Comparison of ENCODE assay signal across 11 cellular contexts in the genomic region with DNA sequence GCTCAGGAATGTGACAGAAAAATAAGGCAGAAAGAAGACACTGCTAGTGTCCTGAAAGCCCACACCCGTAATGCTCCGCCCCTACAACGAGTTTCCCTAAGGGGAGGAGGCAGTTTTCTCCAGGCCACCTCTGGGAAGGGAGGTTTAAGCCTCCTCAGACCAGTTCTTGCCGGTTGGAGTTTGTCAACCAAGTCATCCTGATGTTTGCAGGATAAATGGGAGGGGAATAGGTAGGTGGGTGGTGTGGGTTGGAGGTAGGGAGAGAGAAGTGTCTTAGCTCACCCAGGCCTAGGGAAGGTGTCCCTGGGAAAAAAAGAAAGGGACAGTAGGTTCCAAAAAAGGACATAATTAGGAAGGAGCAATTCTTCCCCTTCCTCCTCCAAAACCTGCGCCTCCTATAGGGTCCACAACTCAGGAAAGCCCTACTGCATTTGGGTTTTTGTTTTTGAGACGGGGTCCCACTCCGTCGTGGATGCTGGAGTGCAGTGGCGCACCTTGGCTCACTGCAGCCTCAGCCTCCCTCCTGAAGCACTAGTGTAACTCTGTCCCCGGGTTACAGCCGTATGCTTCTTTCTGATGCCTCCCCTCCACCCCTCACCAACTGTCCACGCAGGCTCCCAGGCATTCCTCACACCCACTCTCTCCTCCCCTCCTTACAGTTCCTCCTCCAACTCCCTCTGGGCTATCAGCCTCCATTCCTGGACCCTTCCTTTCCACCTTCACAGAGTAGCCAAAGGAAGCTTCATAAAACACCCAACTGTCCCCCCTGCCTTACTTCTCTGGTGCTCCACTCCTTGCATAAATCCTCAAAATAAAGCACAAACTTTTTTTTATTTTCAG. TPM values are rescaled to one million over a fixed set of nuclear protein-coding genes. Genes with fewer than 3 reads are reported as not detected.
DNase-seq lines count a peak whose midpoint lies in the region; ATAC-seq and TF ChIP-seq lines count a peak whose summit lies in the region.
"Had no signal": no experiment of that assay in that cellular context is flagged by ENCODE, and none has a peak within 500 bp of the region (broad histone marks: within the 10 kb centered on the region; RNA-seq: fewer than 3 reads in every experiment).

No MANE protein-coding gene starts in this region.

- H3K4me1 ChIP-seq in CD8-positive, alpha-beta T cell (ENCODE audit: insufficient read depth, low read length), result peaks cover 15% of the 10 kb centered on the region
- H3K4me1 ChIP-seq in HUES64 (ENCODE audit: insufficient read depth, low read length), result peaks cover 20% of the 10 kb centered on the region
- peaks cover 8% of the 10 kb centered on the region for H3K4me1 ChIP-seq in colonic mucosa
- peaks cover 19% of the 10 kb centered on the region for H3K4me1 ChIP-seq in psoas muscle

- no peak for ATAC-seq in CD8-positive, alpha-beta T cell
- no peak for ATAC-seq in naive thymus-derived CD8-positive, alpha-beta T cell
- ATAC-seq in HG03432 (IDR thresholded peaks at IDR 0.05; ENCODE audit: unreplicated experiment) (no peak), psoas muscle (no peak), HG02798 (IDR thresholded peaks at IDR 0.05; ENCODE audit: poor library complexity, unreplicated experiment) (no peak)

- no peak for DNase-seq in CD8-positive, alpha-beta T cell
- DNase-seq in colonic mucosa (peak; percentile 88), psoas muscle (no peak)
- DNase-seq in naive thymus-derived CD8-positive, alpha-beta T cell, result no peak
- DNase-seq in stimulated activated CD4-positive, alpha-beta T cell treated with anti-CD3 and anti-CD28 coated beads, Interleukin-4, amount 100 ng/mL, for 4 hours, result no peak
- DNase-seq: activated CD8-positive, alpha-beta memory T cell treated with anti-CD3 and anti-CD28 coated beads for 24 hours; effector CD8-positive, alpha-beta T cell had no signal

- no peak overlapping the region for H3K27ac ChIP-seq in CD8-positive, alpha-beta T cell (ENCODE audit: low read depth, low read length)
- H3K27ac ChIP-seq in HUES64 (ENCODE audit: low read depth, low read length) (peak overlapping the region; percentile 84), colonic mucosa (peak overlapping the region; percentile 94), psoas muscle (no peak overlapping the region)
- H3K27ac ChIP-seq: HL-60 had no signal

- H3K27me3 ChIP-seq in CD8-positive, alpha-beta T cell (ENCODE audit: insufficient read depth, low read length), result no peaks in the 10 kb centered on the region
- H3K27me3 ChIP-seq in HUES64 (ENCODE audit: insufficient read depth, low read length) (no peaks in the 10 kb centered on the region), colonic mucosa (no peaks in the 10 kb centered on the region), psoas muscle (ENCODE audit: insufficient read depth in 3 of 3, low read length in 2 of 3) (no peaks in the 10 kb centered on the region)

- peaks cover 6% of the 10 kb centered on the region for H3K36me3 ChIP-seq in CD8-positive, alpha-beta T cell (ENCODE audit: insufficient read depth, low read length)
- H3K36me3 ChIP-seq in HUES64 (ENCODE audit: insufficient read depth, low read length) (peaks cover 16% of the 10 kb centered on the region), colonic mucosa (no peaks in the 10 kb centered on the region), psoas muscle (ENCODE audit: insufficient read depth in 1 of 2, low read depth in 1 of 2) (peaks cover 4 to 55% of the 10 kb centered on the region in 2 donors)

- intact Hi-C loops in CD8-positive, alpha-beta T cell (cut with DNase I, micrococcal nuclease), result loop anchor here in 1 of 2 experiments (2.0 kb wide), 1 partner anchor 159 kb away; no protein-coding TSS in a partner anchor
- intact Hi-C loops in colonic mucosa (cut with DNase I) (no loop called here), psoas muscle (cut with DNase I) (no loop called here)

- H3K27me3 Mint-ChIP-seq in CD8-positive, alpha-beta T cell (ENCODE audit: low read depth), result no peaks in the 10 kb centered on the region
- no peaks in the 10 kb centered on the region for H3K27me3 Mint-ChIP-seq in naive thymus-derived CD8-positive, alpha-beta T cell

- peak overlapping the region; percentile 68 for H3K4me3 Mint-ChIP-seq in CD8-positive, alpha-beta T cell
- H3K4me3 Mint-ChIP-seq in naive thymus-derived CD8-positive, alpha-beta T cell, result peak overlapping the region in 6 of 10 donors; percentile 4 to 99 (median 38)

- H3K9me3 Mint-ChIP-seq in CD8-positive, alpha-beta T cell, result no peaks in the 10 kb centered on the region
- H3K9me3 Mint-ChIP-seq in naive thymus-derived CD8-positive, alpha-beta T cell, result no peaks in the 10 kb centered on the region

- TF ChIP-seq CTCF in CD8-positive, alpha-beta T cell (IDR thresholded peaks at IDR 0.05), result no peak
- no peak for TF ChIP-seq CTCF in colonic mucosa (IDR thresholded peaks at IDR 0.05)
- no peak for TF ChIP-seq CTCF in psoas muscle (IDR thresholded peaks at IDR 0.05)

- H3K27ac Mint-ChIP-seq in CD8-positive, alpha-beta T cell, result peak overlapping the region; percentile 37
- peak overlapping the region in 7 of 10 donors; percentile 37 to 89 (median 67) for H3K27ac Mint-ChIP-seq in naive thymus-derived CD8-positive, alpha-beta T cell

- H3K9ac ChIP-seq in HUES64 (ENCODE audit: low read depth, low read length) (peak overlapping the region; percentile 44; the same call in 1 of the 2 replicates), colonic mucosa (ENCODE audit: low read depth in 2 of 2, low read length in 2 of 2) (peak overlapping the region in 1 of 2 donors; percentile 52)

- no peaks in the 10 kb centered on the region for H3K9me3 ChIP-seq in CD8-positive, alpha-beta T cell (ENCODE audit: low read length)
- H3K9me3 ChIP-seq in HUES64 (ENCODE audit: insufficient read depth, low read depth, low read length) (no peaks in the 10 kb centered on the region), colonic mucosa (no peaks in the 10 kb centered on the region), psoas muscle (no peaks in the 10 kb centered on the region)

- CTCF ChIA-PET in CD8-positive, alpha-beta T cell (lab: Charles Lee), result interaction anchor here (1.1 kb wide), 1 partner anchor 25 kb away, joined by 6 read pairs; no protein-coding TSS in a partner anchor

- POLR2A ChIA-PET in CD8-positive, alpha-beta T cell (lab: Charles Lee), result no interaction called here
- POLR2A ChIA-PET in naive thymus-derived CD8-positive, alpha-beta T cell (lab: Charles Lee), result no interaction called here

- WGBS in HUES64, result 65% methylated on average over 12 of the region's 12 CpGs
- WGBS in psoas muscle, 3 donors, result 68 to 75% (median 71%) methylated on average over 12 of the region's 12 CpGs

- no peak overlapping the region for H3K4me3 ChIP-seq in CD8-positive, alpha-beta T cell (ENCODE audit: low read depth, low read length)
- no peak overlapping the region for H3K4me3 ChIP-seq in HUES64 (ENCODE audit: low read length)
- no peak overlapping the region for H3K4me3 ChIP-seq in colonic mucosa
- H3K4me3 ChIP-seq in psoas muscle, result no peak overlapping the region

- peaks cover 32% of the 10 kb centered on the region for H3K36me3 Mint-ChIP-seq in CD8-positive, alpha-beta T cell
- peaks cover 0 to 11% (median 5%) of the 10 kb centered on the region in 3 donors for H3K36me3 Mint-ChIP-seq in naive thymus-derived CD8-positive, alpha-beta T cell

- H3K4me1 Mint-ChIP-seq in CD8-positive, alpha-beta T cell (ENCODE audit: low read depth), result peaks cover 20% of the 10 kb centered on the region
- H3K4me1 Mint-ChIP-seq in naive thymus-derived CD8-positive, alpha-beta T cell, result peaks cover 14 to 22% (median 18%) of the 10 kb centered on the region in 4 donors

RNA-seq across cellular contexts. Expression of a gene that starts 2.0 kb away (rescaled TPM):
- total RNA-seq in CD8-positive, alpha-beta T cell, result 10 to 100 TPM; 27.9 to 33.4 TPM
- 17.2 TPM for polyA plus RNA-seq in HUES64 (2013, experiment 1 of 2)
- 21.0 TPM for polyA plus RNA-seq in HUES64 (2013, experiment 2 of 2)
- 10 to 100 TPM; 26.5 to 36.0 TPM for total RNA-seq in colonic mucosa
- 10 to 100 TPM in 1 of 2 experiments, 1 to 10 TPM in 1; 9.5 to 10.6 TPM for total RNA-seq in naive thymus-derived CD8-positive, alpha-beta T cell
- polyA plus RNA-seq in naive thymus-derived CD8-positive, alpha-beta T cell, result 1 to 10 TPM; 2.3 to 9.2 (median 2.9) TPM
- 10 to 100 TPM; 16.0 to 29.0 (median 26.0) TPM for total RNA-seq in psoas muscle
- polyA plus RNA-seq in psoas muscle, result 10 to 100 TPM; 12.7 to 30.0 (median 13.8) TPM

RNA-seq across cellular contexts. Expression of a gene that starts 19.4 kb away (rescaled TPM):
- total RNA-seq in CD8-positive, alpha-beta T cell, result 1 to 10 TPM; 5.1 to 6.4 TPM
- polyA plus RNA-seq in HUES64 (2013, experiment 1 of 2), result 17.7 TPM
- polyA plus RNA-seq in HUES64 (2013, experiment 2 of 2), result 21.0 TPM
- total RNA-seq in colonic mucosa (10 to 100 TPM; 76.5 to 94.9 TPM), psoas muscle (100 to 1,000 TPM in 2 of 4 donors, 10 to 100 TPM in 2; 74.1 to 189 (median 114) TPM)
- total RNA-seq in naive thymus-derived CD8-positive, alpha-beta T cell, result 10 to 100 TPM; 11.8 to 12.8 TPM
- polyA plus RNA-seq in naive thymus-derived CD8-positive, alpha-beta T cell, result 10 to 100 TPM; 17.3 to 27.8 (median 22.6) TPM
- 100 to 1,000 TPM; 167 to 204 (median 172) TPM for polyA plus RNA-seq in psoas muscle

RNA-seq across cellular contexts. Expression of a gene that starts 20.4 kb away (rescaled TPM):
- 10 to 100 TPM; 36.7 to 38.7 TPM for total RNA-seq in CD8-positive, alpha-beta T cell
- polyA plus RNA-seq in HUES64 (2013, experiment 1 of 2), result 4.3 TPM
- polyA plus RNA-seq in HUES64 (2013, experiment 2 of 2), result 3.5 TPM
- total RNA-seq in colonic mucosa, result 10 to 100 TPM in 1 of 2 donors, 1 to 10 TPM in 1; 8.7 to 16.0 TPM
- total RNA-seq in naive thymus-derived CD8-positive, alpha-beta T cell, result 1 to 10 TPM; 6.2 to 8.1 TPM
- polyA plus RNA-seq in naive thymus-derived CD8-positive, alpha-beta T cell, result 10 to 100 TPM in 1 of 3 donors, 1 to 10 TPM in 2; 2.6 to 10.4 (median 3.5) TPM
- total RNA-seq in psoas muscle, result 10 to 100 TPM; 10.5 to 24.0 (median 20.2) TPM
- 10 to 100 TPM; 10.7 to 88.7 (median 17.3) TPM for polyA plus RNA-seq in psoas muscle

RNA-seq across cellular contexts. Expression of a gene that starts 20.6 kb away (rescaled TPM):
- 1 to 10 TPM in 1 of 2 experiments, under 1 TPM in 1; 0.75 to 1.3 TPM for total RNA-seq in CD8-positive, alpha-beta T cell
- polyA plus RNA-seq in HUES64 (2013, experiment 1 of 2), result 0.80 TPM
- polyA plus RNA-seq in HUES64 (2013, experiment 2 of 2), result 1.6 TPM
- total RNA-seq in colonic mucosa, result under 1 TPM; 0.29 to 0.74 TPM
- under 1 TPM; 0.47 to 0.62 TPM for total RNA-seq in naive thymus-derived CD8-positive, alpha-beta T cell
- polyA plus RNA-seq in naive thymus-derived CD8-positive, alpha-beta T cell, result under 1 TPM in 1 of 3 donors, not detected in 2; 0.13 TPM
- 1 to 10 TPM; 1.8 to 4.7 (median 2.8) TPM for total RNA-seq in psoas muscle
- polyA plus RNA-seq in psoas muscle, result 1 to 10 TPM in 2 of 3 donors, under 1 TPM in 1; 0.66 to 2.9 (median 2.8) TPM

RNA-seq across cellular contexts. Expression of a gene that starts 33.0 kb away (rescaled TPM):
- total RNA-seq in CD8-positive, alpha-beta T cell, result 1 to 10 TPM; 1.1 to 1.4 TPM
- polyA plus RNA-seq in HUES64 (2013, experiment 1 of 2), result 3.3 TPM
- polyA plus RNA-seq in HUES64 (2013, experiment 2 of 2), result 3.1 TPM
- total RNA-seq in colonic mucosa (1 to 10 TPM; 1.4 to 1.7 TPM), psoas muscle (1 to 10 TPM; 1.4 to 3.3 (median 2.8) TPM)
- 1 to 10 TPM; 3.8 to 4.0 TPM for total RNA-seq in naive thymus-derived CD8-positive, alpha-beta T cell
- polyA plus RNA-seq in naive thymus-derived CD8-positive, alpha-beta T cell, result under 1 TPM; 0.39 to 0.49 (median 0.44) TPM
- polyA plus RNA-seq in psoas muscle, result 1 to 10 TPM; 1.9 to 2.1 (median 2.1) TPM

Comparison
In these comparisons a context has a peak if more than half of its experiments do, and no peak if none do; other contexts are left out.
1. H3K27ac ChIP-seq: peak in HUES64 (single experiment) and colonic mucosa (single experiment); none in CD8-positive, alpha-beta T cell (single experiment) and psoas muscle (single experiment).
2. RNA of a gene that starts 19.4 kb away (total RNA-seq): 74.1 to 189 TPM in psoas muscle and 76.5 to 94.9 TPM in colonic mucosa; 11.8 to 12.8 TPM in naive thymus-derived CD8-positive, alpha-beta T cell and 5.1 to 6.4 TPM in CD8-positive, alpha-beta T cell; every median in the first group is over 4 times any median in the second.